In the genomic region with DNA sequence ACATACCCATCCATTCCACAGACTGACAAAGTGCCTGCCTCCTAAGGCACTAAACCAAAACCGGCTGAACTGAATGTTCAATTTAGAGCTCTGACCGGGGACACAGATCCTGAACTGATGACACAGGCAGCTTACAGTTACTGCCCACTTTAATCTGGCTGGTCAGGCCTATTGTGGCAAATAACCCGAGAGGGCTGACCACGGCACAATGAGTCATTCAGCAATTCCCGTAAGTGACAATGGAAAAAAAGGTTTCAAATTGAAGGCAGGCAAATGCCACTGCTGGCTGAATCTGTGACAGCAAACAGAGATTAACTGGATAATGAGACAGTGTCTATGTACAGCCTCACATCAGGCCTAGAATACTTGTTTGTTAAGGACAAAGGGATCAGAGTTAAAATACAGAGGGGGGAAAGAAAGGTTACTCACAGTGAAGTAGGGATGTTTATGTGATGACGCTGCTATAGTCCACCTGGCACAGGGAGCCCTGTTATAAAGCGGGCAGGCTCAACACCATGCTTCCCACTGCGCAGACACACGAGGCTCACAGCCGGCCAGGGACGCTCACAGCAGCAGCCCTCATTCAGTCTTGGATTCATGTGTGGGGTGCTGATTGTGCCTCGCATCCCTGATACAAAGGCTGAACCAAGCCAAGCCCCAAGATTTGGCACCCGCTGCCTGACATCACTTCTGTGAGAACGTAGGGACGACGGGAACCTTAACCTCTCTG, we compare ENCODE assay signal across 1 cellular context.
TF ChIP-seq lines count a peak whose summit lies in the region.

No MANE protein-coding gene starts in this region.

TF ChIP-seq in HEK293T, 16 proteins besides CTCF, POLR2A, EP300 and RAD21 (continued from another document):
- TF ChIP-seq CTBP1 (IDR thresholded peaks at IDR 0.05; ENCODE audit: borderline replicate concordance), result no peak
